ENCODE assay signal across 22 cellular contexts in genomic region chr5:33425334-33425733, GRCh38.
"Had no signal": no experiment of that assay in that cellular context is flagged by ENCODE, and none has a peak within 500 bp of the region (broad histone marks: within the 10 kb centered on the region; RNA-seq: fewer than 3 reads in every experiment).

No MANE protein-coding gene starts in this region.

- H3K36me3 ChIP-seq: colonic mucosa, esophagus squamous epithelium, gastroesophageal sphincter, heart right ventricle, left lung, lower lobe of right lung had no signal

- H3K4me1 ChIP-seq: colonic mucosa, esophagus squamous epithelium, foreskin keratinocyte, gastroesophageal sphincter, left lung, lower lobe of right lung had no signal

- H3K4me1 Mint-ChIP-seq: endodermal cell, naive B cell had no signal

- H3K9me3 ChIP-seq: colonic mucosa, esophagus squamous epithelium, left lung, lower lobe of right lung had no signal

- H3K4me3 ChIP-seq: colonic mucosa, esophagus squamous epithelium, gastroesophageal sphincter, heart right ventricle, left lung, lower lobe of right lung, mucosa of descending colon had no signal

- DNase-seq: colonic mucosa; cortex of kidney; effector CD8-positive, alpha-beta T cell; effector memory CD8-positive, alpha-beta T cell; endodermal cell; erythroblast; esophagus squamous epithelium; foreskin keratinocyte; head of caudate nucleus; heart right ventricle; hippocampal formation; left cardiac atrium; left lung; left ventricle myocardium superior; lower lobe of right lung; mesenchymal stem cell; mucosa of descending colon; naive B cell had no signal

- H3K27me3 ChIP-seq: colonic mucosa, foreskin keratinocyte, left lung had no signal

- H3K9me3 Mint-ChIP-seq: dendritic cell treated with granulocyte-macrophage colony-stimulating factor and Interleukin-4, amounts not matched to agents 40 ng/mL and 50 ng/mL, for 4 days had no signal

- H3K27ac ChIP-seq: colonic mucosa, epithelial cell of prostate, esophagus squamous epithelium, foreskin keratinocyte, gastroesophageal sphincter, heart right ventricle, left lung, lower lobe of right lung had no signal

- H3K4me3 Mint-ChIP-seq: dendritic cell treated with granulocyte-macrophage colony-stimulating factor and Interleukin-4, amounts not matched to agents 40 ng/mL and 50 ng/mL, for 4 days; effector memory CD8-positive, alpha-beta T cell; endodermal cell; mesothelial cell of epicardium; naive B cell had no signal

- H3K36me3 Mint-ChIP-seq: mesothelial cell of epicardium, naive B cell had no signal

- H3K27ac Mint-ChIP-seq: dendritic cell treated with granulocyte-macrophage colony-stimulating factor and Interleukin-4, amounts not matched to agents 40 ng/mL and 50 ng/mL, for 4 days; effector memory CD8-positive, alpha-beta T cell; endodermal cell; mesothelial cell of epicardium had no signal

- H3K27me3 Mint-ChIP-seq: dendritic cell treated with granulocyte-macrophage colony-stimulating factor and Interleukin-4, amounts not matched to agents 40 ng/mL and 50 ng/mL, for 4 days had no signal
